9 cellular contexts compared by ENCODE assay signal in genomic region chr3:113495035-113495434, GRCh38. TPM values are rescaled to one million over a fixed set of nuclear protein-coding genes. Genes with fewer than 3 reads are reported as not detected.
DNase-seq lines count a peak whose midpoint lies in the region; ATAC-seq and TF ChIP-seq lines count a peak whose summit lies in the region.
"Had no signal": no experiment of that assay in that cellular context is flagged by ENCODE, and none has a peak within 500 bp of the region (broad histone marks: within the 10 kb centered on the region; RNA-seq: fewer than 3 reads in every experiment).

No MANE protein-coding gene starts in this region.

- no peak overlapping the region for H3K4me3 Mint-ChIP-seq in activated T-cell treated with anti-CD3 and anti-CD28 coated beads, Interleukin-2, amount 50 U/mL, for 24 hours
- no peak overlapping the region for H3K4me3 Mint-ChIP-seq in activated T-helper 2 cell treated with anti-CD3 and anti-CD28 coated beads, Interferon-gamma antibody, Interleukin-2, Interleukin-4, amounts not matched to agents 10 μg/mL and 5 μg/mL and 100 μg/mL, durations not matched to agents 14 hours and 24 hours and 36 hours (ENCODE audit: low read depth)
- H3K4me3 Mint-ChIP-seq: dendritic cell treated with granulocyte-macrophage colony-stimulating factor and Interleukin-4, amounts not matched to agents 40 ng/mL and 50 ng/mL, for 4 days had no signal

- no peaks in the 10 kb centered on the region for H3K27me3 Mint-ChIP-seq in activated T-cell treated with anti-CD3 and anti-CD28 coated beads, Interleukin-2, amount 50 U/mL, for 24 hours
- H3K27me3 Mint-ChIP-seq in activated T-helper 2 cell treated with anti-CD3 and anti-CD28 coated beads, Interferon-gamma antibody, Interleukin-2, Interleukin-4, amounts not matched to agents 10 μg/mL and 5 μg/mL and 100 μg/mL, durations not matched to agents 14 hours and 24 hours and 36 hours (ENCODE audit: low read depth): no peaks in the 10 kb centered on the region
- H3K27me3 Mint-ChIP-seq: dendritic cell treated with granulocyte-macrophage colony-stimulating factor and Interleukin-4, amounts not matched to agents 40 ng/mL and 50 ng/mL, for 4 days had no signal

- CTCF ChIA-PET in A673 (lab: Charles Lee): interaction anchor here (1.2 kb wide), 1 partner anchor 83 kb away, joined by 8 read pairs; no protein-coding TSS in a partner anchor

- H3K27ac ChIP-seq in A673 (ENCODE audit: low read depth, low read length, poor library complexity, severe bottlenecking): no peak overlapping the region

- H3K4me3 ChIP-seq in A673 (ENCODE audit: low read depth, low read length, poor library complexity, severe bottlenecking): no peak overlapping the region

- no peaks in the 10 kb centered on the region for H3K9me3 Mint-ChIP-seq in activated T-cell treated with anti-CD3 and anti-CD28 coated beads, Interleukin-2, amount 50 U/mL, for 24 hours
- no peaks in the 10 kb centered on the region for H3K9me3 Mint-ChIP-seq in activated T-helper 2 cell treated with anti-CD3 and anti-CD28 coated beads, Interferon-gamma antibody, Interleukin-2, Interleukin-4, amounts not matched to agents 10 μg/mL and 5 μg/mL and 100 μg/mL, durations not matched to agents 14 hours and 24 hours and 36 hours
- H3K9me3 Mint-ChIP-seq: dendritic cell treated with granulocyte-macrophage colony-stimulating factor and Interleukin-4, amounts not matched to agents 40 ng/mL and 50 ng/mL, for 4 days had no signal

- no peaks in the 10 kb centered on the region for H3K4me1 ChIP-seq in A673 (ENCODE audit: insufficient read depth, low read length, poor library complexity, severe bottlenecking)

- no TSS peak for BruUV-seq in A673 (replicated peaks; lab: Mats Ljungman, UMichigan)

- ATAC-seq in GM19023 (IDR thresholded peaks at IDR 0.05; ENCODE audit: unreplicated experiment): no peak

- H3K36me3 ChIP-seq in A673 (ENCODE audit: insufficient read depth, low read length, poor library complexity, severe bottlenecking): peaks cover 6% of the 10 kb centered on the region

- no peaks in the 10 kb centered on the region for H3K9me3 ChIP-seq in A673 (ENCODE audit: low read depth, low read length, poor library complexity, severe bottlenecking)

- peak; percentile 62 for TF ChIP-seq CTCF in A673 (conservative IDR thresholded peaks at IDR 0.05; ENCODE audit: low read depth, low read length)

- peaks cover 64% of the 10 kb centered on the region for H3K36me3 Mint-ChIP-seq in activated T-cell treated with anti-CD3 and anti-CD28 coated beads, Interleukin-2, amount 50 U/mL, for 24 hours (ENCODE audit: low read depth)
- H3K36me3 Mint-ChIP-seq in activated T-helper 2 cell treated with anti-CD3 and anti-CD28 coated beads, Interferon-gamma antibody, Interleukin-2, Interleukin-4, amounts not matched to agents 10 μg/mL and 5 μg/mL and 100 μg/mL, durations not matched to agents 14 hours and 24 hours and 36 hours (ENCODE audit: low read depth): peaks cover 13% of the 10 kb centered on the region

- H3K27ac Mint-ChIP-seq in activated T-cell treated with anti-CD3 and anti-CD28 coated beads, Interleukin-2, amount 50 U/mL, for 24 hours: peak overlapping the region; percentile 59
- H3K27ac Mint-ChIP-seq in activated T-helper 2 cell treated with anti-CD3 and anti-CD28 coated beads, Interferon-gamma antibody, Interleukin-2, Interleukin-4, amounts not matched to agents 10 μg/mL and 5 μg/mL and 100 μg/mL, durations not matched to agents 14 hours and 24 hours and 36 hours: no peak overlapping the region
- H3K27ac Mint-ChIP-seq: dendritic cell treated with granulocyte-macrophage colony-stimulating factor and Interleukin-4, amounts not matched to agents 40 ng/mL and 50 ng/mL, for 4 days had no signal

- DNase-seq in A673 (ENCODE audit: low spot score) (peak; percentile 46), EL (peak; percentile 35), Kasumi-1 (lab: John Stamatoyannopoulos, UW) (peak; percentile 63 to 76), iPS-NIHi11 (ENCODE audit: low spot score) (peak; percentile 18), stromal cell of bone marrow (ENCODE audit: low read depth) (peak; percentile 9)
- no peak for DNase-seq in activated T-cell treated with anti-CD3 and anti-CD28 coated beads, Interleukin-2, amount 50 U/mL, for 24 hours
- no peak for DNase-seq in activated T-helper 2 cell treated with anti-CD3 and anti-CD28 coated beads, Interferon-gamma antibody, Interleukin-2, Interleukin-4, amounts not matched to agents 10 μg/mL and 5 μg/mL and 100 μg/mL, durations not matched to agents 14 hours and 24 hours and 36 hours (ENCODE audit: low spot score)

- peaks cover 4% of the 10 kb centered on the region for H3K4me1 Mint-ChIP-seq in activated T-cell treated with anti-CD3 and anti-CD28 coated beads, Interleukin-2, amount 50 U/mL, for 24 hours (ENCODE audit: low read depth)
- H3K4me1 Mint-ChIP-seq in activated T-helper 2 cell treated with anti-CD3 and anti-CD28 coated beads, Interferon-gamma antibody, Interleukin-2, Interleukin-4, amounts not matched to agents 10 μg/mL and 5 μg/mL and 100 μg/mL, durations not matched to agents 14 hours and 24 hours and 36 hours (ENCODE audit: low read depth): no peaks in the 10 kb centered on the region

- intact Hi-C loops in A673 (cut with micrococcal nuclease; ENCODE audit: unreplicated experiment): loop anchor here (1.0 to 2.0 kb wide), 2 partner anchors 82 to 132 kb away; no protein-coding TSS in a partner anchor
- intact Hi-C loops in activated T-helper 2 cell treated with anti-CD3 and anti-CD28 coated beads, Interferon-gamma antibody, Interleukin-2, Interleukin-4, amounts not matched to agents 10 μg/mL and 5 μg/mL and 100 μg/mL, durations not matched to agents 14 hours and 24 hours and 36 hours (cut with micrococcal nuclease): loop anchor here (1.0 to 5.0 kb wide), 3 partner anchors 37 to 131 kb away; partner anchors contain the start of gene SIDT1

- H3K27me3 ChIP-seq in A673 (replicated peaks; ENCODE audit: insufficient read depth, low read depth, low read length, poor library complexity): no peaks in the 10 kb centered on the region

- POLR2A ChIA-PET in A673 (lab: Charles Lee; ENCODE audit: low non-redundant PET): no interaction called here

RNA-seq across cellular contexts. Expression of gene SPICE1, which starts 19.9 kb away (rescaled TPM):
- 24.8 and 27.9 TPM in 2 replicates for total RNA-seq in A673 (2021)
- total RNA-seq in activated T-helper 2 cell treated with anti-CD3 and anti-CD28 coated beads, Interferon-gamma antibody, Interleukin-2, Interleukin-4, amounts not matched to agents 10 μg/mL and 5 μg/mL and 100 μg/mL, durations not matched to agents 14 hours and 24 hours and 36 hours: 20.5 and 23.7 TPM in 2 replicates

RNA-seq across cellular contexts. Expression of gene SIDT1, which starts 37.3 kb away (rescaled TPM):
- total RNA-seq in A673 (2021): not detected in 2 replicates
- 10.2 and 11.7 TPM in 2 replicates for total RNA-seq in activated T-helper 2 cell treated with anti-CD3 and anti-CD28 coated beads, Interferon-gamma antibody, Interleukin-2, Interleukin-4, amounts not matched to agents 10 μg/mL and 5 μg/mL and 100 μg/mL, durations not matched to agents 14 hours and 24 hours and 36 hours

RNA-seq across cellular contexts. Expression of gene CFAP44, which starts 53.7 kb away (rescaled TPM):
- total RNA-seq in A673 (2021): 2.4 and 3.5 TPM in 2 replicates
- 2.0 and 3.1 TPM in 2 replicates for total RNA-seq in activated T-helper 2 cell treated with anti-CD3 and anti-CD28 coated beads, Interferon-gamma antibody, Interleukin-2, Interleukin-4, amounts not matched to agents 10 μg/mL and 5 μg/mL and 100 μg/mL, durations not matched to agents 14 hours and 24 hours and 36 hours

Comparison
In these comparisons a context has a peak if more than half of its experiments do, and no peak if none do; other contexts are left out.
1. DNase-seq: peak in A673 (single experiment), EL (single experiment), Kasumi-1 (2 of 2), iPS-NIHi11 (single experiment) and stromal cell of bone marrow (single experiment); none in activated T-cell treated with anti-CD3 and anti-CD28 coated beads, Interleukin-2, amount 50 U/mL, for 24 hours (single experiment) and activated T-helper 2 cell treated with anti-CD3 and anti-CD28 coated beads, Interferon-gamma antibody, Interleukin-2, Interleukin-4, amounts not matched to agents 10 μg/mL and 5 μg/mL and 100 μg/mL, durations not matched to agents 14 hours and 24 hours and 36 hours (single experiment).
2. RNA of gene SIDT1, which starts 37.3 kb away (total RNA-seq): 10.2 to 11.7 TPM in activated T-helper 2 cell treated with anti-CD3 and anti-CD28 coated beads, Interferon-gamma antibody, Interleukin-2, Interleukin-4, amounts not matched to agents 10 μg/mL and 5 μg/mL and 100 μg/mL, durations not matched to agents 14 hours and 24 hours and 36 hours; not detected in A673; every median in the first group is over 10 times any median in the second.